Comparison of ENCODE assay signal across 11 cellular contexts in genomic region chr7:24595671-24596418, GRCh38. TPM values are rescaled to one million over a fixed set of nuclear protein-coding genes. Genes with fewer than 3 reads are reported as not detected.
A peak's percentile ranks its signal among the peaks of the same experiment; 100 is the strongest.
DNase-seq lines count a peak whose midpoint lies in the region; ATAC-seq and TF ChIP-seq lines count a peak whose summit lies in the region.
"Had no signal": no experiment of that assay in that cellular context is flagged by ENCODE, and none has a peak within 500 bp of the region (broad histone marks: within the 10 kb centered on the region; RNA-seq: fewer than 3 reads in every experiment).

No MANE protein-coding gene starts in this region.

- no peak overlapping the region for H3K27ac Mint-ChIP-seq in naive thymus-derived CD4-positive, alpha-beta T cell
- H3K27ac Mint-ChIP-seq in T-helper 2 cell treated with Interferon-gamma antibody and Interleukin-4, amounts not matched to agents 5 μg/mL and 100 μg/mL, for 36 hours = no peak overlapping the region
- H3K27ac Mint-ChIP-seq: HFFc6 had no signal

- H3K27me3 Mint-ChIP-seq in naive thymus-derived CD4-positive, alpha-beta T cell = no peaks in the 10 kb centered on the region
- H3K27me3 Mint-ChIP-seq in T-helper 2 cell treated with Interferon-gamma antibody and Interleukin-4, amounts not matched to agents 5 μg/mL and 100 μg/mL, for 36 hours (ENCODE audit: low read depth) = no peaks in the 10 kb centered on the region

- no peak for TF ChIP-seq CTCF in BE2C (IDR thresholded peaks at IDR 0.05; ENCODE audit: low read depth, low read length)

- no peak overlapping the region for H3K4me3 Mint-ChIP-seq in naive thymus-derived CD4-positive, alpha-beta T cell
- no peak overlapping the region for H3K4me3 Mint-ChIP-seq in T-helper 2 cell treated with Interferon-gamma antibody and Interleukin-4, amounts not matched to agents 5 μg/mL and 100 μg/mL, for 36 hours
- H3K4me3 Mint-ChIP-seq: HFFc6 had no signal

- peaks cover 0 to 5% of the 10 kb centered on the region in 2 donors for H3K4me1 ChIP-seq in naive thymus-derived CD4-positive, alpha-beta T cell (ENCODE audit: control insufficient read depth in 2 of 2, insufficient read depth in 2 of 2, low read length in 2 of 2)
- no peaks in the 10 kb centered on the region for H3K4me1 ChIP-seq in BE2C
- H3K4me1 ChIP-seq: heart right ventricle, SJSA1 had no signal

- peaks cover 0 to 16% (median 7%) of the 10 kb centered on the region in 7 donors for H3K4me1 Mint-ChIP-seq in naive thymus-derived CD4-positive, alpha-beta T cell
- H3K4me1 Mint-ChIP-seq in T-helper 2 cell treated with Interferon-gamma antibody and Interleukin-4, amounts not matched to agents 5 μg/mL and 100 μg/mL, for 36 hours (ENCODE audit: low read depth) = peaks cover 4% of the 10 kb centered on the region

- peak overlapping the region; percentile 22 for H3K4me3 ChIP-seq in naive thymus-derived CD4-positive, alpha-beta T cell (ENCODE audit: low read length)
- H3K4me3 ChIP-seq in BE2C (ENCODE audit: low read depth, low read length) = no peak overlapping the region
- H3K4me3 ChIP-seq: SJSA1 had no signal

- intact Hi-C loops in naive thymus-derived CD4-positive, alpha-beta T cell (cut with micrococcal nuclease) = loop anchor here in 1 of 2 donors (2.0 kb wide), 1 partner anchor 15 kb away; no protein-coding TSS in a partner anchor

- peaks cover 0 to 4% (median 0%) of the 10 kb centered on the region in 5 donors for H3K36me3 Mint-ChIP-seq in naive thymus-derived CD4-positive, alpha-beta T cell
- H3K36me3 Mint-ChIP-seq in T-helper 2 cell treated with Interferon-gamma antibody and Interleukin-4, amounts not matched to agents 5 μg/mL and 100 μg/mL, for 36 hours (ENCODE audit: low read depth) = peaks cover 2% of the 10 kb centered on the region

- POLR2A ChIA-PET in naive thymus-derived CD4-positive, alpha-beta T cell (lab: Charles Lee) = interaction anchor here (0.8 kb wide), 1 partner anchor 518 kb away, joined by 3 read pairs; no protein-coding TSS in a partner anchor

- no peaks in the 10 kb centered on the region for H3K9me3 Mint-ChIP-seq in naive thymus-derived CD4-positive, alpha-beta T cell
- no peaks in the 10 kb centered on the region for H3K9me3 Mint-ChIP-seq in T-helper 2 cell treated with Interferon-gamma antibody and Interleukin-4, amounts not matched to agents 5 μg/mL and 100 μg/mL, for 36 hours
- H3K9me3 Mint-ChIP-seq: HFFc6 had no signal

- no peak overlapping the region for H3K27ac ChIP-seq in naive thymus-derived CD4-positive, alpha-beta T cell (ENCODE audit: low read depth, low read length)
- H3K27ac ChIP-seq: heart right ventricle, SJSA1 had no signal

- CTCF ChIA-PET in naive thymus-derived CD4-positive, alpha-beta T cell (lab: Charles Lee) = interaction anchor here (0.6 kb wide), 1 partner anchor 107 kb away, joined by 4 read pairs; no protein-coding TSS in a partner anchor

- H3K36me3 ChIP-seq in naive thymus-derived CD4-positive, alpha-beta T cell (ENCODE audit: control insufficient read depth in 2 of 3, insufficient read depth in 3 of 3, low read length in 3 of 3) = no peaks in the 10 kb centered on the region
- 0 out of 2 replicates have a peak, but pooled peaks cover 4% of the 10 kb centered on the region for H3K36me3 ChIP-seq in BE2C
- H3K36me3 ChIP-seq: heart right ventricle, SJSA1 had no signal

- peak in 1 of 9 donors; percentile 8 for DNase-seq in naive thymus-derived CD4-positive, alpha-beta T cell
- DNase-seq in T-helper 2 cell treated with Interferon-gamma antibody and Interleukin-4, amounts not matched to agents 5 μg/mL and 100 μg/mL, for 36 hours (ENCODE audit: low spot score) = no peak
- DNase-seq in central memory CD4-positive, alpha-beta T cell = no peak
- DNase-seq in BE2C = no peak
- DNase-seq: heart right ventricle, HFFc6, NCI-H1417 treated with DMSO at 0.1 percent for 48 hours had no signal

- ATAC-seq in GM18867 (IDR thresholded peaks at IDR 0.05; ENCODE audit: unreplicated experiment) (peak; percentile 70), GM21576 (IDR thresholded peaks at IDR 0.05; ENCODE audit: unreplicated experiment) (peak; percentile 59), HG03378 (IDR thresholded peaks at IDR 0.05; ENCODE audit: unreplicated experiment) (peak; percentile 57)
- peak; percentile 70 for ATAC-seq in naive thymus-derived CD4-positive, alpha-beta T cell
- ATAC-seq: heart right ventricle had no signal

- H3K9me3 ChIP-seq in naive thymus-derived CD4-positive, alpha-beta T cell (ENCODE audit: control insufficient read depth in 2 of 3, low read length in 3 of 3) = no peaks in the 10 kb centered on the region
- no peaks in the 10 kb centered on the region for H3K9me3 ChIP-seq in BE2C
- H3K9me3 ChIP-seq: heart right ventricle, SJSA1 had no signal

- no peaks in the 10 kb centered on the region for H3K27me3 ChIP-seq in naive thymus-derived CD4-positive, alpha-beta T cell (ENCODE audit: control insufficient read depth in 2 of 2, insufficient read depth in 2 of 2, low read length in 2 of 2)
- H3K27me3 ChIP-seq in BE2C = no peaks in the 10 kb centered on the region
- H3K27me3 ChIP-seq: heart right ventricle, SJSA1 had no signal

RNA-seq across cellular contexts. Expression of gene PALS2, which starts 22.6 kb away (rescaled TPM):
- total RNA-seq in naive thymus-derived CD4-positive, alpha-beta T cell = 10 to 100 TPM; 15.4 to 58.4 (median 34.0) TPM
- polyA plus RNA-seq in naive thymus-derived CD4-positive, alpha-beta T cell = 10 to 100 TPM; 14.7 to 18.3 TPM
- polyA plus RNA-seq in BE2C (2012; ENCODE audit: insufficient read depth, insufficient read length, low read depth) = 5.3 TPM
